2 cellular contexts compared by ENCODE assay signal in genomic region chr2:150859872-150860271, GRCh38.
A peak's percentile ranks its signal among the peaks of the same experiment; 100 is the strongest.
TF ChIP-seq lines count a peak whose summit lies in the region.

No MANE protein-coding gene starts in this region.

TF ChIP-seq in H1, 55 proteins besides CTCF, POLR2A, EP300 and RAD21:
- TF ChIP-seq GABPA (IDR thresholded peaks at IDR 0.05; ENCODE audit: borderline replicate concordance, insufficient read depth, low read length) = no peak
- TF ChIP-seq SIN3A (conservative IDR thresholded peaks at IDR 0.05 in 1 of 2, IDR thresholded peaks at IDR 0.05 in 1 of 2; ENCODE audit: low read depth in 1 of 2, low read length in 2 of 2) = no peak
- TF ChIP-seq CHD1 (IDR thresholded peaks at IDR 0.05; ENCODE audit: low read depth, low read length) = no peak
- TF ChIP-seq ATF3 (IDR thresholded peaks at IDR 0.05; ENCODE audit: insufficient read depth, low read depth, low read length) = no peak
- TF ChIP-seq HDAC2 (IDR thresholded peaks at IDR 0.05; ENCODE audit: borderline replicate concordance in 1 of 2, low read depth in 2 of 2, low read length in 2 of 2) = no peak
- no peak for TF ChIP-seq E2F6 (IDR thresholded peaks at IDR 0.05)
- TF ChIP-seq CBX5 (IDR thresholded peaks at IDR 0.05; ENCODE audit: low read depth, low read length) = no peak
- no peak for TF ChIP-seq TEAD4 (IDR thresholded peaks at IDR 0.05; ENCODE audit: low read depth, low read length)
- TF ChIP-seq SP2 (IDR thresholded peaks at IDR 0.05; ENCODE audit: low read length) = no peak
- TF ChIP-seq CHD2 (IDR thresholded peaks at IDR 0.05; ENCODE audit: low read length) = no peak

TF ChIP-seq in HepG2, 621 proteins besides CTCF, POLR2A, EP300 and RAD21:
- TF ChIP-seq MAFF (IDR thresholded peaks at IDR 0.05; ENCODE audit: low read depth, low read length) = 0 out of 2 replicates have a peak, but pooled peaks have one; percentile 5
- no peak for TF ChIP-seq HNRNPH1 (optimal IDR thresholded peaks at IDR 0.05; ENCODE audit: low read depth, low read length)
- no peak for TF ChIP-seq MXD4 (CRISPR knock-in tag; IDR thresholded peaks at IDR 0.05)
- TF ChIP-seq PHF5A (CRISPR knock-in tag; IDR thresholded peaks at IDR 0.05; ENCODE audit: low read depth, unreplicated experiment) = no peak
- TF ChIP-seq ATF7-NPFF (CRISPR knock-in tag; IDR thresholded peaks at IDR 0.05; ENCODE audit: low read depth) = no peak
- TF ChIP-seq EEA1 (CRISPR knock-in tag; IDR thresholded peaks at IDR 0.05; ENCODE audit: borderline replicate concordance) = no peak
- no peak for TF ChIP-seq KDM4B (CRISPR knock-in tag; IDR thresholded peaks at IDR 0.05)
- TF ChIP-seq ZNF318 (CRISPR knock-in tag; IDR thresholded peaks at IDR 0.05) = no peak
- no peak for TF ChIP-seq NFIC (IDR thresholded peaks at IDR 0.05; ENCODE audit: low read length)
- 0 out of 4 replicates have a peak, but pooled peaks of 1 of the 2 experiments have one; percentile 12 for TF ChIP-seq MAFK (conservative IDR thresholded peaks at IDR 0.05 in 1 of 2, IDR thresholded peaks at IDR 0.05 in 1 of 2; ENCODE audit: low read length in 2 of 2)
- TF ChIP-seq ZC3H4 (CRISPR knock-in tag; IDR thresholded peaks at IDR 0.05; ENCODE audit: borderline replicate concordance) = no peak
- no peak for TF ChIP-seq ZNF629 (CRISPR knock-in tag; conservative IDR thresholded peaks at IDR 0.05)
